1 cellular context compared by ENCODE assay signal in genomic region chr19:49506575-49507105, GRCh38.
TF ChIP-seq lines count a peak whose summit lies in the region.

No MANE protein-coding gene starts in this region.

TF ChIP-seq in HepG2, 621 proteins besides CTCF, POLR2A, EP300 and RAD21 (continued from another document and continues in another):
- TF ChIP-seq KIAA2018 (CRISPR knock-in tag; IDR thresholded peaks at IDR 0.05; ENCODE audit: borderline replicate concordance) (no peak), HNF4A (CRISPR knock-in tag; IDR thresholded peaks at IDR 0.05) (peak; percentile 62; the same call in 1 of the 2 replicates), THAP7 (CRISPR knock-in tag; IDR thresholded peaks at IDR 0.05) (no peak), ELK4 (CRISPR knock-in tag; IDR thresholded peaks at IDR 0.05; ENCODE audit: borderline replicate concordance) (no peak), ZHX2 (IDR thresholded peaks at IDR 0.05; ENCODE audit: low read depth) (no peak), ZHX2 (CRISPR knock-in tag; IDR thresholded peaks at IDR 0.05; ENCODE audit: borderline replicate concordance) (no peak), GPBP1L1 (CRISPR knock-in tag; IDR thresholded peaks at IDR 0.05) (no peak), ZKSCAN5 (CRISPR knock-in tag; IDR thresholded peaks at IDR 0.05) (no peak), ZNF615 (CRISPR knock-in tag; IDR thresholded peaks at IDR 0.05; ENCODE audit: borderline replicate concordance) (no peak), ZNF12 (CRISPR knock-in tag; IDR thresholded peaks at IDR 0.05) (no peak), ZNF772 (CRISPR knock-in tag; IDR thresholded peaks at IDR 0.05) (no peak), ZBTB40 (IDR thresholded peaks at IDR 0.05) (peak; percentile 79), ZBTB40 (CRISPR knock-in tag; IDR thresholded peaks at IDR 0.05) (no peak), XRCC5 (optimal IDR thresholded peaks at IDR 0.05; ENCODE audit: low read length) (no peak), LCORL (IDR thresholded peaks at IDR 0.05) (no peak), LCORL (CRISPR knock-in tag; IDR thresholded peaks at IDR 0.05) (no peak), ATRX (CRISPR knock-in tag; IDR thresholded peaks at IDR 0.05; ENCODE audit: borderline replicate concordance) (no peak), FOSL1 (CRISPR knock-in tag; IDR thresholded peaks at IDR 0.05; ENCODE audit: borderline replicate concordance) (no peak), MBD4 (IDR thresholded peaks at IDR 0.05; ENCODE audit: borderline replicate concordance, low read length) (no peak), CREBL2 (CRISPR knock-in tag; IDR thresholded peaks at IDR 0.05; ENCODE audit: borderline replicate concordance) (no peak), CREM (IDR thresholded peaks at IDR 0.05) (no peak), CREM (CRISPR knock-in tag; IDR thresholded peaks at IDR 0.05) (no peak), RARA (CRISPR knock-in tag; IDR thresholded peaks at IDR 0.05) (no peak), ZNF891 (CRISPR knock-in tag; IDR thresholded peaks at IDR 0.05) (no peak)
